ENCODE assay signal across 14 cellular contexts in genomic region chr3:55750525-55750924, GRCh38.
DNase-seq lines count a peak whose midpoint lies in the region; ATAC-seq, FAIRE-seq and TF ChIP-seq lines count a peak whose summit lies in the region.
"Had no signal": no experiment of that assay in that cellular context is flagged by ENCODE, and none has a peak within 500 bp of the region (broad histone marks: within the 10 kb centered on the region; RNA-seq: fewer than 3 reads in every experiment).

No MANE protein-coding gene starts in this region.

- H3K27ac ChIP-seq in astrocyte (ENCODE audit: low read depth, low read length): no peak overlapping the region
- H3K27ac ChIP-seq in upper lobe of right lung: no peak overlapping the region
- H3K27ac ChIP-seq: ascending aorta, esophagus squamous epithelium, pancreas had no signal

- no peak overlapping the region for H3K9ac ChIP-seq in astrocyte (ENCODE audit: low read length)

- H3K36me3 Mint-ChIP-seq in astrocyte (ENCODE audit: low read depth, unreplicated experiment) (no peaks in the 10 kb centered on the region), natural killer cell (no peaks in the 10 kb centered on the region)

- TF ChIP-seq CTCF in astrocyte (IDR thresholded peaks at IDR 0.05; ENCODE audit: insufficient read depth, low read depth, low read length) (no peak), upper lobe of right lung (IDR thresholded peaks at IDR 0.05) (no peak), natural killer cell (IDR thresholded peaks at IDR 0.05) (no peak)

- H3K79me2 ChIP-seq in astrocyte (ENCODE audit: insufficient read depth, low read length): no peaks in the 10 kb centered on the region

- no peak overlapping the region for H3K27ac Mint-ChIP-seq in astrocyte (ENCODE audit: unreplicated experiment)
- H3K27ac Mint-ChIP-seq in natural killer cell: no peak overlapping the region

- H3K4me1 Mint-ChIP-seq in astrocyte (ENCODE audit: low read depth, unreplicated experiment): peaks cover 3% of the 10 kb centered on the region
- H3K4me1 Mint-ChIP-seq in natural killer cell: no peaks in the 10 kb centered on the region

- H3K4me3 ChIP-seq in astrocyte (ENCODE audit: insufficient read depth, low read depth, low read length): no peak overlapping the region
- H3K4me3 ChIP-seq in upper lobe of right lung: no peak overlapping the region
- H3K4me3 ChIP-seq: ascending aorta, esophagus squamous epithelium, pancreas had no signal

- no peaks in the 10 kb centered on the region for H4K20me1 ChIP-seq in astrocyte (ENCODE audit: insufficient read depth, low read length)

- H3K27me3 ChIP-seq in astrocyte (ENCODE audit: insufficient read depth, low read length) (peaks cover 3% of the 10 kb centered on the region), upper lobe of right lung (no peaks in the 10 kb centered on the region)
- H3K27me3 ChIP-seq: ascending aorta, esophagus squamous epithelium, pancreas had no signal

- ATAC-seq in upper lobe of right lung: peak; percentile 88
- no peak for ATAC-seq in GM21528 (IDR thresholded peaks at IDR 0.05; ENCODE audit: low FRiP score, unreplicated experiment)
- no peak for ATAC-seq in natural killer cell
- no peak for ATAC-seq in HG02973 (IDR thresholded peaks at IDR 0.05; ENCODE audit: unreplicated experiment)
- ATAC-seq: left cardiac atrium; stimulated activated naive CD8-positive, alpha-beta T cell treated with anti-CD3 and anti-CD28 coated beads, Interleukin-15, Interleukin-2, amounts not matched to agents 100 U/mL and 50 U/mL, for 24 hours had no signal

- H3K9me3 Mint-ChIP-seq in astrocyte (ENCODE audit: unreplicated experiment): no peaks in the 10 kb centered on the region
- peaks cover 0 to 4% of the 10 kb centered on the region in 2 donors for H3K9me3 Mint-ChIP-seq in natural killer cell

- peak; percentile 88 for DNase-seq in HS-27A (ENCODE audit: low read depth)
- DNase-seq in astrocyte (ENCODE audit: low read depth): peak; percentile 95
- DNase-seq in glomerular visceral epithelial cell (ENCODE audit: extremely low spot score): peak; percentile 87
- peak; percentile 82 for DNase-seq in upper lobe of right lung
- no peak for DNase-seq in natural killer cell
- DNase-seq in COLO829 (ENCODE audit: low spot score): no peak
- DNase-seq: esophagus squamous epithelium; left cardiac atrium; NCI-H187; stimulated activated naive CD8-positive, alpha-beta T cell treated with anti-CD3 and anti-CD28 coated beads, Interleukin-15, Interleukin-2, amounts not matched to agents 100 U/mL and 50 U/mL, for 24 hours had no signal

- no peaks in the 10 kb centered on the region for H3K36me3 ChIP-seq in astrocyte (ENCODE audit: insufficient read depth, low read length)
- H3K36me3 ChIP-seq in upper lobe of right lung: no peaks in the 10 kb centered on the region
- H3K36me3 ChIP-seq: ascending aorta, esophagus squamous epithelium, pancreas had no signal

- no peak overlapping the region for H2AFZ ChIP-seq in astrocyte (ENCODE audit: low read depth, low read length)

- no peak overlapping the region for H3K4me2 ChIP-seq in astrocyte (ENCODE audit: low read length)

- intact Hi-C loops in upper lobe of right lung (cut with DNase I) (no loop called here), natural killer cell (cut with micrococcal nuclease) (no loop called here)

- peak; percentile 37 for FAIRE-seq in astrocyte (lab: Jason Lieb, UNC)
- FAIRE-seq: pancreas had no signal

- H3K27me3 Mint-ChIP-seq in astrocyte (ENCODE audit: low read depth, unreplicated experiment) (no peaks in the 10 kb centered on the region), natural killer cell (ENCODE audit: low read depth in 2 of 2) (no peaks in the 10 kb centered on the region)

- no peak overlapping the region for H3K4me3 Mint-ChIP-seq in astrocyte (ENCODE audit: unreplicated experiment)
- no peak overlapping the region for H3K4me3 Mint-ChIP-seq in natural killer cell

- H3K4me1 ChIP-seq in astrocyte (ENCODE audit: insufficient read depth, low read length): peaks cover 6% of the 10 kb centered on the region
- no peaks in the 10 kb centered on the region for H3K4me1 ChIP-seq in upper lobe of right lung
- H3K4me1 ChIP-seq: ascending aorta had no signal

- H3K9me3 ChIP-seq in astrocyte (ENCODE audit: insufficient read depth, low read depth, low read length) (no peaks in the 10 kb centered on the region), upper lobe of right lung (no peaks in the 10 kb centered on the region)
- H3K9me3 ChIP-seq: ascending aorta, esophagus squamous epithelium, pancreas had no signal

Comparison
In these comparisons a context has a peak if more than half of its experiments do, and no peak if none do; other contexts are left out.
1. DNase-seq: peak in HS-27A (single experiment), astrocyte (single experiment), glomerular visceral epithelial cell (single experiment) and upper lobe of right lung (single experiment); none in natural killer cell (single experiment) and COLO829 (single experiment).